13 cellular contexts compared by ENCODE assay signal in the genomic region with DNA sequence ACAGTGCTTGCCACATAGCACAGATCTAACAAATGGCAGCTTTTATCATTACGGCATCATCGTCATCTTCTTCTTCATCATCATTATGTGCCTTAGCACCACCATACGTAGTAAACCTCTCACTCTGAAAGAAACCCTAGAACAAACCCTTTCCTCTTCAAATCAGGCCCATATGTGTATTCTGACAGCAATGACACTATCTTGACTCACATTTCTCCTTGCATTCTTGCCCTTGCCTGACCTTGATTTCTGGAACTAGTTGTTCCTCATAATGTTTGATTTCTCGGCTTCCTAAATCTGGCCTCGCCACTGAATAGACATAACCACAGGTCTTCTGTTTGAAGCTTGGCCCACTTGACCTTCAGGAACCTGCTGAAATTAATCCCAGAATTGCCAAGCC.
"Had no signal": no experiment of that assay in that cellular context is flagged by ENCODE, and none has a peak within 500 bp of the region (broad histone marks: within the 10 kb centered on the region; RNA-seq: fewer than 3 reads in every experiment).

No MANE protein-coding gene starts in this region.

- H3K36me3 ChIP-seq: heart left ventricle, uterus had no signal

- H3K4me3 ChIP-seq: heart left ventricle, smooth muscle cell, uterus had no signal

- DNase-seq: activated CD4-positive, alpha-beta memory T cell treated with anti-CD3 and anti-CD28 coated beads, Interleukin-2, amount 10 ng/mL, durations not matched to agents 7 days and 5 days; activated CD4-positive, alpha-beta T cell treated with anti-CD3 and anti-CD28 coated beads for 1 hour; activated CD8-positive, alpha-beta memory T cell treated with anti-CD3 and anti-CD28 coated beads, Interleukin-2, amount 50 U/mL, for 4 hours; activated naive CD8-positive, alpha-beta T cell treated with anti-CD3 and anti-CD28 coated beads, Interleukin-2, amount 50 U/mL, for 24 hours; central memory CD4-positive, alpha-beta T cell; cortex of kidney; effector CD8-positive, alpha-beta T cell; heart left ventricle; mammary epithelial cell; naive thymus-derived CD4-positive, alpha-beta T cell; uterus had no signal

- H3K4me1 ChIP-seq: heart left ventricle, uterus had no signal

- H3K9me3 ChIP-seq: heart left ventricle, uterus had no signal

- ATAC-seq: activated naive CD8-positive, alpha-beta T cell treated with anti-CD3 and anti-CD28 coated beads, Interleukin-2, amount 50 U/mL, for 24 hours; heart left ventricle; left lobe of liver; naive thymus-derived CD4-positive, alpha-beta T cell had no signal

- H3K27me3 ChIP-seq: heart left ventricle, uterus had no signal

- H3K27ac ChIP-seq: heart left ventricle, uterus had no signal

- H3K4me2 ChIP-seq: smooth muscle cell had no signal
